ENCODE assay signal across 8 cellular contexts in the genomic region with DNA sequence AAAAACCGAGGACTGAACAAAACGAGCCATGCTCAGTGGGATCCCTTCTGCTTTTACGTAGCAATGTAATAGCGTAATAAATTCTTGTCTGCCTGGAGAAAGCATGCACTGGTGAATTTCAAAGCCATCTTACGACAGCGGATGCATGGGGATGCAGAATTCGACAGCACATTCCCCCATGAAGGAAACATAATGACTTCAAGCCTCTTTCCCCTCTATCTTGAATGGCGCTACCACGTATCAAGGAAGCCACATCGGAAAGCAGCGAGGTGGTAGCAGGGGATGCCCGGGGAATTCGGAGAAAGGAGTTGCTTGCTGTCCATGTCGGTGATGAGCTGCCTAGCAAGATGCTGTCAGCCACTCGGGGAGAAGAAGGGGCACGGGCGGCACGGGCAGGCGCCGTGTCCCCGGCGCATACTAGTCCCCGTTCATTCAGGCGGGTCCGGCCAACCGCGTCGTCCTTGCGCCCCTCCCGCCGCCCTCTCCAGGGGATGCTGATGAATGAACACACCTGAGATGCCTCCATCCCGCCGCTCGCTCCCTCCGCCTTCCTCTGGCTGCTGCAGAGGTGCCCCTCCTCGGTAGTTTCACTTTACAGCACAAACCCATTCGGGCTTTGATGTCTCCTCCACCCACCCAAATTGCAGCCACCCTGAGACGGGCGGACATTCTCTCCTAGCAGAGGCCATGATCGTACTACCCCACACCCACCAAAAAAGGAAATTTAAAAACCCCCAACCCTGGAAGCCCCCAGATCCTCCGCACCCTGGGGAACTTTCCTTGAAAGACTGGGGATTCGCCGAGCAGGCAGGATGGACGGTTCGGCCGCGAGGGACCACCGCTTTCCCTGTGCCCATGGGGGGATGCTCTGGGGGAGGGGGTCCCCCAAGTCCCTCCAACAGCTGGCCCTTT. TPM values are rescaled to one million over a fixed set of nuclear protein-coding genes. Genes with fewer than 3 reads are reported as not detected.
DNase-seq lines count a peak whose midpoint lies in the region; ATAC-seq and TF ChIP-seq lines count a peak whose summit lies in the region.

No MANE protein-coding gene starts in this region.

- peak overlapping the region; percentile 69 to 87 (median 80) for H3K4me3 ChIP-seq in BLaER1 treated with 17β-estradiol and CSF1 and Interleukin-3, amounts not matched to agents 10 nM and 100 nM
- H3K4me3 ChIP-seq in SK-N-SH (ENCODE audit: low read depth in 2 of 2, low read length in 1 of 2) (peak overlapping the region; percentile 61 to 80), hepatocyte (peak overlapping the region; percentile 97)

- CTCF ChIA-PET in SK-N-SH (lab: Yijun Ruan, JAX): interaction anchor here (1.0 to 1.1 kb wide), 2 partner anchors 38 to 130 kb away, joined by 3 to 4 read pairs; no protein-coding TSS in a partner anchor

- peak overlapping the region; percentile 89 to 100 (median 99) for H3K4me2 ChIP-seq in BLaER1 treated with 17β-estradiol and CSF1 and Interleukin-3, amounts not matched to agents 10 nM and 100 nM
- peak overlapping the region; percentile 94 for H3K4me2 ChIP-seq in SK-N-SH
- peak overlapping the region; percentile 92 for H3K4me2 ChIP-seq in hepatocyte

- DNase-seq in HCEC 1CT (peak; percentile 4), SK-N-SH (peak; percentile 69), hepatocyte (ENCODE audit: low spot score) (peak; percentile 55), sciatic nerve (ENCODE audit: low spot score) (peak; percentile 70), KG1 (lab: John Stamatoyannopoulos, UW) (no peak)

- H3K79me2 ChIP-seq in SK-N-SH (ENCODE audit: insufficient read depth): no peaks in the 10 kb centered on the region
- H3K79me2 ChIP-seq in hepatocyte: peaks cover 53% of the 10 kb centered on the region

- no peaks in the 10 kb centered on the region for H3K9me2 ChIP-seq in SK-N-SH
- H3K9me2 ChIP-seq in hepatocyte (replicated peaks; ENCODE audit: insufficient read depth): no peaks in the 10 kb centered on the region

- WGBS in SK-N-SH (ENCODE audit: low lambda C conversion rate): 7% methylated on average over 36 of the region's 48 CpGs
- WGBS in hepatocyte (ENCODE audit: low lambda C conversion rate, missing lambda C conversion rate): 3% methylated on average over 43 of the region's 48 CpGs

- POLR2A ChIA-PET in SK-N-SH (lab: Yijun Ruan, JAX): no interaction called here

- TF ChIP-seq EP300 in SK-N-SH (IDR thresholded peaks at IDR 0.05; ENCODE audit: borderline replicate concordance in 1 of 2, low read depth in 1 of 2, low read length in 1 of 2): no peak

- no peaks in the 10 kb centered on the region for H3K9me3 ChIP-seq in BLaER1 treated with 17β-estradiol and CSF1 and Interleukin-3, amounts not matched to agents 10 nM and 100 nM (replicated peaks in 1 of 11)
- H3K9me3 ChIP-seq in SK-N-SH (no peaks in the 10 kb centered on the region), hepatocyte (ENCODE audit: low read depth) (no peaks in the 10 kb centered on the region)

- peak overlapping the region; percentile 92 for H2AFZ ChIP-seq in SK-N-SH (ENCODE audit: low read depth)
- H2AFZ ChIP-seq in hepatocyte: peak overlapping the region; percentile 19

- H3K36me3 ChIP-seq in BLaER1 treated with 17β-estradiol and CSF1 and Interleukin-3, amounts not matched to agents 10 nM and 100 nM: no peaks in the 10 kb centered on the region
- H3K36me3 ChIP-seq in SK-N-SH (replicated peaks in 1 of 2; ENCODE audit: control insufficient read depth in 1 of 2, insufficient read depth in 2 of 2, low read length in 1 of 2) (no peaks in the 10 kb centered on the region), hepatocyte (replicated peaks; ENCODE audit: insufficient read depth, low read depth) (no peaks in the 10 kb centered on the region)

- TF ChIP-seq CTCF in SK-N-SH (IDR thresholded peaks at IDR 0.05) (no peak), hepatocyte (IDR thresholded peaks at IDR 0.05; ENCODE audit: poor library complexity) (no peak)

- H3K4me1 ChIP-seq in BLaER1 treated with 17β-estradiol and CSF1 and Interleukin-3, amounts not matched to agents 10 nM and 100 nM: peaks cover 0 to 41% (median 25%) of the 10 kb centered on the region in 10 experiments; a peak in 14 of 20 replicates
- H3K4me1 ChIP-seq in SK-N-SH (ENCODE audit: control insufficient read depth in 1 of 2, insufficient read depth in 2 of 2, low read depth in 1 of 2, low read length in 1 of 2): peaks cover 0 to 9% of the 10 kb centered on the region in 2 experiments; a peak in 1 of 4 replicates
- peaks cover 39% of the 10 kb centered on the region for H3K4me1 ChIP-seq in hepatocyte (ENCODE audit: insufficient read depth)

- intact Hi-C loops in sciatic nerve (cut with DNase I): no loop called here

- TF ChIP-seq RAD21 in SK-N-SH (IDR thresholded peaks at IDR 0.05; ENCODE audit: low read length): no peak

- H3K9ac ChIP-seq in BLaER1 treated with 17β-estradiol and CSF1 and Interleukin-3, amounts not matched to agents 10 nM and 100 nM: peak overlapping the region; percentile 64 to 82 (median 77); a peak in 21 of 22 replicates
- H3K9ac ChIP-seq in SK-N-SH: peak overlapping the region; percentile 42; the same call in 1 of the 2 replicates

- H3K27ac ChIP-seq in BLaER1 treated with 17β-estradiol and CSF1 and Interleukin-3, amounts not matched to agents 10 nM and 100 nM: peak overlapping the region in 9 of 11 experiments; percentile 28 to 63 (median 43); a peak in 14 of 22 replicates
- peak overlapping the region in 1 of 2 experiments; percentile 62; a peak in 1 of 4 replicates for H3K27ac ChIP-seq in SK-N-SH (ENCODE audit: low read depth in 2 of 2, low read length in 1 of 2)
- H3K27ac ChIP-seq in angular gyrus (ENCODE audit: low read depth, low read length): peak overlapping the region; percentile 92
- peak overlapping the region; percentile 76 for H3K27ac ChIP-seq in hepatocyte

- ATAC-seq in sciatic nerve: peak; percentile 6
- no peak for ATAC-seq in HG03045 (IDR thresholded peaks at IDR 0.05; ENCODE audit: unreplicated experiment)

- no peaks in the 10 kb centered on the region; a peak in 1 of 22 replicates for H4K20me1 ChIP-seq in BLaER1 treated with 17β-estradiol and CSF1 and Interleukin-3, amounts not matched to agents 10 nM and 100 nM
- H4K20me1 ChIP-seq in SK-N-SH (ENCODE audit: insufficient read depth) (no peaks in the 10 kb centered on the region), hepatocyte (ENCODE audit: insufficient read depth, poor library complexity, severe bottlenecking) (peaks cover 4% of the 10 kb centered on the region)

- H3K27me3 ChIP-seq in BLaER1 treated with 17β-estradiol and CSF1 and Interleukin-3, amounts not matched to agents 10 nM and 100 nM: peaks cover 16 to 27% (median 22%) of the 10 kb centered on the region in 11 experiments
- H3K27me3 ChIP-seq in SK-N-SH (ENCODE audit: insufficient read depth) (peaks cover 5% of the 10 kb centered on the region; the same call in 1 of the 2 replicates), hepatocyte (no peaks in the 10 kb centered on the region)

- H3F3A ChIP-seq in SK-N-SH (replicated peaks; ENCODE audit: insufficient read depth): no peaks in the 10 kb centered on the region

TF ChIP-seq in SK-N-SH, 30 proteins besides CTCF, POLR2A, EP300 and RAD21:
- TF ChIP-seq EZH2phosphoT487 (IDR thresholded peaks at IDR 0.05; ENCODE audit: borderline replicate concordance, low read depth) (no peak), MXI1 (IDR thresholded peaks at IDR 0.05; ENCODE audit: low read depth, low read length) (0 out of 2 replicates have a peak, but pooled peaks have one; percentile 12), FOSL2 (IDR thresholded peaks at IDR 0.05; ENCODE audit: borderline replicate concordance, low read depth) (no peak), RFX5 (IDR thresholded peaks at IDR 0.05; ENCODE audit: low read length) (no peak)

RNA-seq across cellular contexts. Expression of a gene that starts 0.6 kb away (rescaled TPM):
- polyA plus RNA-seq in SK-N-SH (2012; rRNA removed): 0.36 and 0.60 TPM in 2 replicates
- polyA plus RNA-seq in SK-N-SH (2012; cell fraction: cytosol; rRNA removed): 0.46 and 0.71 TPM in 2 replicates
- polyA plus RNA-seq in SK-N-SH (2012; cell fraction: nucleus; rRNA removed): 0.55 and 0.79 TPM in 2 replicates
- 33.1 and 40.2 TPM in 2 replicates for total RNA-seq in hepatocyte
- 17.0 and 18.2 TPM in 2 replicates for polyA plus RNA-seq in hepatocyte
- 593 TPM for total RNA-seq in sciatic nerve

Comparison
In these comparisons a context has a peak if more than half of its experiments do, and no peak if none do; other contexts are left out.
1. RNA of a gene that starts 0.6 kb away (total RNA-seq): 593 TPM in sciatic nerve (single experiment); 33.1 to 40.2 TPM in hepatocyte; every median in the first group is over 10 times any median in the second.
2. Peak in every context shown above with its lines, with median percentiles within 50 percentile points of each other: H3K4me2 ChIP-seq and H3K4me3 ChIP-seq.